ENCODE assay signal across 32 cellular contexts in genomic region chr4:117889978-117890377, GRCh38.
"Had no signal": no experiment of that assay in that cellular context is flagged by ENCODE, and none has a peak within 500 bp of the region (broad histone marks: within the 10 kb centered on the region; RNA-seq: fewer than 3 reads in every experiment).

No MANE protein-coding gene starts in this region.

- H3K36me3 Mint-ChIP-seq: activated naive CD4-positive, alpha-beta T cell treated with anti-CD3 and anti-CD28 coated beads, Interleukin-2, amount 10 ng/mL, durations not matched to agents 7 days and 5 days; activated naive CD8-positive, alpha-beta T cell treated with anti-CD3 and anti-CD28 coated beads, Interleukin-2, amount 10 ng/mL, durations not matched to agents 7 days and 5 days had no signal

- DNase-seq: activated B cell treated with CpG ODN at 0.5 μM for 24 hours; activated CD4-positive, alpha-beta memory T cell treated with anti-CD3 and anti-CD28 coated beads, Interleukin-2, amount 10 ng/mL, durations not matched to agents 7 days and 5 days; activated CD4-positive, alpha-beta T cell treated with anti-CD3 and anti-CD28 coated beads, Interleukin-2, amount 10 ng/mL, durations not matched to agents 7 days and 5 days; activated CD4-positive, alpha-beta T cell treated with anti-CD3 and anti-CD28 coated beads, Interleukin-2, amount 50 U/mL, for 4 hours; activated CD8-positive, alpha-beta memory T cell treated with anti-CD3 and anti-CD28 coated beads, Interleukin-2, amount 50 U/mL, for 48 hours; activated gamma-delta T cell; activated naive CD4-positive, alpha-beta T cell; activated naive CD4-positive, alpha-beta T cell treated with anti-CD3 and anti-CD28 coated beads, Interleukin-2, amount 10 ng/mL, durations not matched to agents 7 days and 5 days; activated naive CD8-positive, alpha-beta T cell treated with anti-CD3 and anti-CD28 coated beads, Interleukin-2, amount 10 ng/mL, durations not matched to agents 7 days and 5 days; activated T-cell treated with anti-CD3 and anti-CD28 coated beads for 4 hours; activated T-cell treated with anti-CD3 and anti-CD28 coated beads, Interleukin-2, amount 50 U/mL, for 24 hours; activated T-cell treated with anti-CD3 and anti-CD28 coated beads, Interleukin-2, amount 50 U/mL, for 72 hours; amniotic stem cell; anterior cingulate cortex; brain microvascular endothelial cell; cortex of kidney; dermis blood vessel endothelial cell; effector CD4-positive, alpha-beta T cell; effector memory CD8-positive, alpha-beta T cell; erythroblast; foreskin melanocyte; heart right ventricle; T-helper 17 cell; T1000; WERI-Rb-1 had no signal

- H3K27me3 Mint-ChIP-seq: activated B cell treated with CpG ODN at 0.5 μM for 24 hours; activated CD4-positive, alpha-beta memory T cell treated with anti-CD3 and anti-CD28 coated beads, Interleukin-2, amount 10 ng/mL, durations not matched to agents 7 days and 5 days; activated CD4-positive, alpha-beta T cell treated with anti-CD3 and anti-CD28 coated beads, Interleukin-2, amount 10 ng/mL, durations not matched to agents 7 days and 5 days; activated naive CD4-positive, alpha-beta T cell treated with anti-CD3 and anti-CD28 coated beads, Interleukin-2, amount 10 ng/mL, durations not matched to agents 7 days and 5 days; activated naive CD8-positive, alpha-beta T cell treated with anti-CD3 and anti-CD28 coated beads, Interleukin-2, amount 10 ng/mL, durations not matched to agents 7 days and 5 days; activated T-cell treated with anti-CD3 and anti-CD28 coated beads, Interleukin-2, amount 50 U/mL, for 24 hours; central memory CD8-positive, alpha-beta T cell; effector memory CD8-positive, alpha-beta T cell; T-helper 17 cell had no signal

- H3K27ac ChIP-seq: brain microvascular endothelial cell, esophagus muscularis mucosa, gastroesophageal sphincter, heart right ventricle, hepatocyte, WERI-Rb-1 had no signal

- H3K9me3 Mint-ChIP-seq: activated CD4-positive, alpha-beta memory T cell treated with anti-CD3 and anti-CD28 coated beads, Interleukin-2, amount 10 ng/mL, durations not matched to agents 7 days and 5 days; activated naive CD8-positive, alpha-beta T cell treated with anti-CD3 and anti-CD28 coated beads, Interleukin-2, amount 10 ng/mL, durations not matched to agents 7 days and 5 days; activated T-cell treated with anti-CD3 and anti-CD28 coated beads, Interleukin-2, amount 50 U/mL, for 24 hours; central memory CD8-positive, alpha-beta T cell; T-helper 2 cell treated with Interferon-gamma antibody and Interleukin-4, amounts not matched to agents 5 μg/mL and 100 μg/mL, for 36 hours had no signal

- H2AFZ ChIP-seq: hepatocyte had no signal

- H3K4me3 Mint-ChIP-seq: activated B cell treated with CpG ODN at 0.5 μM for 24 hours; activated CD4-positive, alpha-beta memory T cell treated with anti-CD3 and anti-CD28 coated beads, Interleukin-2, amount 10 ng/mL, durations not matched to agents 7 days and 5 days; activated CD4-positive, alpha-beta T cell treated with anti-CD3 and anti-CD28 coated beads, Interleukin-2, amount 10 ng/mL, durations not matched to agents 7 days and 5 days; activated naive CD4-positive, alpha-beta T cell treated with anti-CD3 and anti-CD28 coated beads, Interleukin-2, amount 10 ng/mL, durations not matched to agents 7 days and 5 days; activated naive CD8-positive, alpha-beta T cell treated with anti-CD3 and anti-CD28 coated beads, Interleukin-2, amount 10 ng/mL, durations not matched to agents 7 days and 5 days; activated T-cell treated with anti-CD3 and anti-CD28 coated beads, Interleukin-2, amount 50 U/mL, for 24 hours; activated T-cell treated with anti-CD3 and anti-CD28 coated beads, Interleukin-2, amount 50 U/mL, for 72 hours; central memory CD8-positive, alpha-beta T cell; effector memory CD8-positive, alpha-beta T cell; T-helper 17 cell; T-helper 2 cell treated with Interferon-gamma antibody and Interleukin-4, amounts not matched to agents 5 μg/mL and 100 μg/mL, for 36 hours had no signal

- ATAC-seq: activated CD4-positive, CD25-positive, alpha-beta regulatory T cell treated with anti-CD3 and anti-CD28 coated beads, Interleukin-2, amount 50 U/mL, for 24 hours; activated naive CD4-positive, alpha-beta T cell treated with anti-CD3 and anti-CD28 coated beads, Interleukin-2, amount 50 U/mL, for 72 hours; activated T-cell treated with anti-CD3 and anti-CD28 coated beads, Interleukin-2, amount 50 U/mL, for 72 hours; effector memory CD8-positive, alpha-beta T cell; gastroesophageal sphincter; heart right ventricle; T-helper 17 cell had no signal

- H3K4me1 ChIP-seq: esophagus muscularis mucosa, gastroesophageal sphincter, heart right ventricle had no signal

- H3K4me1 Mint-ChIP-seq: activated B cell treated with CpG ODN at 0.5 μM for 24 hours; activated CD4-positive, alpha-beta memory T cell treated with anti-CD3 and anti-CD28 coated beads, Interleukin-2, amount 10 ng/mL, durations not matched to agents 7 days and 5 days; activated CD4-positive, alpha-beta T cell treated with anti-CD3 and anti-CD28 coated beads, Interleukin-2, amount 10 ng/mL, durations not matched to agents 7 days and 5 days; activated naive CD4-positive, alpha-beta T cell treated with anti-CD3 and anti-CD28 coated beads, Interleukin-2, amount 10 ng/mL, durations not matched to agents 7 days and 5 days; activated naive CD8-positive, alpha-beta T cell treated with anti-CD3 and anti-CD28 coated beads, Interleukin-2, amount 10 ng/mL, durations not matched to agents 7 days and 5 days; central memory CD8-positive, alpha-beta T cell; T-helper 17 cell had no signal

- H3K27me3 ChIP-seq: brain microvascular endothelial cell, esophagus muscularis mucosa, gastroesophageal sphincter, heart right ventricle, hepatocyte had no signal

- H3K36me3 ChIP-seq: brain microvascular endothelial cell, esophagus muscularis mucosa, gastroesophageal sphincter, heart right ventricle, WERI-Rb-1 had no signal

- H3K27ac Mint-ChIP-seq: activated B cell treated with CpG ODN at 0.5 μM for 24 hours; activated CD4-positive, alpha-beta memory T cell treated with anti-CD3 and anti-CD28 coated beads, Interleukin-2, amount 10 ng/mL, durations not matched to agents 7 days and 5 days; activated CD4-positive, alpha-beta T cell treated with anti-CD3 and anti-CD28 coated beads, Interleukin-2, amount 10 ng/mL, durations not matched to agents 7 days and 5 days; activated naive CD4-positive, alpha-beta T cell treated with anti-CD3 and anti-CD28 coated beads, Interleukin-2, amount 10 ng/mL, durations not matched to agents 7 days and 5 days; activated naive CD4-positive, alpha-beta T cell treated with anti-CD3 and anti-CD28 coated beads, Interleukin-2, amount 50 U/mL, for 72 hours; activated naive CD8-positive, alpha-beta T cell treated with anti-CD3 and anti-CD28 coated beads, Interleukin-2, amount 10 ng/mL, durations not matched to agents 7 days and 5 days; activated T-cell treated with anti-CD3 and anti-CD28 coated beads, Interleukin-2, amount 50 U/mL, for 24 hours; activated T-cell treated with anti-CD3 and anti-CD28 coated beads, Interleukin-2, amount 50 U/mL, for 72 hours; effector memory CD8-positive, alpha-beta T cell; T-helper 17 cell; T-helper 2 cell treated with Interferon-gamma antibody and Interleukin-4, amounts not matched to agents 5 μg/mL and 100 μg/mL, for 36 hours had no signal

- H3K4me2 ChIP-seq: hepatocyte had no signal

- H3K9me3 ChIP-seq: esophagus muscularis mucosa, gastroesophageal sphincter had no signal

- H3K79me2 ChIP-seq: hepatocyte had no signal

- H3K4me3 ChIP-seq: esophagus muscularis mucosa, gastroesophageal sphincter, heart right ventricle, hepatocyte had no signal
